Comparison of ENCODE assay signal across 1 cellular context in the genomic region with DNA sequence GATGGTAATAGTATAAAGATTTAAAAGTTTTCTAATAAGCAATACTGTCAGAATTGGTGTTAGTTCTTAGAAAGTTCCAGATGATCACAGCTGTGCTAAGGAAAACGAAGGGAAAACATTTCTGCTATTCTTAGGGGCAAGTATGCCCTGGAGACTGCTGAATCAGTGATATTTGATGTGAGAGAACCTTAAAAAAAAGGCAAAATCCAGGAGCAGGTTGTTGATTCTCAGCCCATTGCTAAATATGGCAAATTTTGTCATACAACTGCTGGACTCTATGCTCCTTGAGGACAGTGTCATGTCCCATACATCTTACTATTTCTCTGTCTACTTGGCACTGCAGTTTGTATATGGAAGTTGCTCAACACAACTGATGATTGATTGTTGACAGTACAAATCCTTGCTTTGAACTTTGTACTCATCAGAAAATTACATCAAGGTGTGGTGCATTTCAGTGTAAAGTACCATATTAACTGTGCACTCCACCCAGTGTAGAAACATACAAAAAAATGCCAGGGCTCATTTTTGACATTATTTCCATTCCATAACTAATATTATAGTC.
A peak's percentile ranks its signal among the peaks of the same experiment; 100 is the strongest.
TF ChIP-seq lines count a peak whose summit lies in the region.

No MANE protein-coding gene starts in this region.

TF ChIP-seq in HepG2, 621 proteins besides CTCF, POLR2A, EP300 and RAD21 (continues in another document):
- TF ChIP-seq, protein P1, sequence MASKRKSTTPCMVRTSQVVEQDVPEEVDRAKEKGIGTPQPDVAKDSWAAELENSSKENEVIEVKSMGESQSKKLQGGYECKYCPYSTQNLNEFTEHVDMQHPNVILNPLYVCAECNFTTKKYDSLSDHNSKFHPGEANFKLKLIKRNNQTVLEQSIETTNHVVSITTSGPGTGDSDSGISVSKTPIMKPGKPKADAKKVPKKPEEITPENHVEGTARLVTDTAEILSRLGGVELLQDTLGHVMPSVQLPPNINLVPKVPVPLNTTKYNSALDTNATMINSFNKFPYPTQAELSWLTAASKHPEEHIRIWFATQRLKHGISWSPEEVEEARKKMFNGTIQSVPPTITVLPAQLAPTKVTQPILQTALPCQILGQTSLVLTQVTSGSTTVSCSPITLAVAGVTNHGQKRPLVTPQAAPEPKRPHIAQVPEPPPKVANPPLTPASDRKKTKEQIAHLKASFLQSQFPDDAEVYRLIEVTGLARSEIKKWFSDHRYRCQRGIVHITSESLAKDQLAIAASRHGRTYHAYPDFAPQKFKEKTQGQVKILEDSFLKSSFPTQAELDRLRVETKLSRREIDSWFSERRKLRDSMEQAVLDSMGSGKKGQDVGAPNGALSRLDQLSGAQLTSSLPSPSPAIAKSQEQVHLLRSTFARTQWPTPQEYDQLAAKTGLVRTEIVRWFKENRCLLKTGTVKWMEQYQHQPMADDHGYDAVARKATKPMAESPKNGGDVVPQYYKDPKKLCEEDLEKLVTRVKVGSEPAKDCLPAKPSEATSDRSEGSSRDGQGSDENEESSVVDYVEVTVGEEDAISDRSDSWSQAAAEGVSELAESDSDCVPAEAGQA (IDR thresholded peaks at IDR 0.05; ENCODE audit: low read depth) = no peak
- TF ChIP-seq, protein P1 (CRISPR knock-in tag; IDR thresholded peaks at IDR 0.05; ENCODE audit: borderline replicate concordance) = no peak
- TF ChIP-seq, protein P2, sequence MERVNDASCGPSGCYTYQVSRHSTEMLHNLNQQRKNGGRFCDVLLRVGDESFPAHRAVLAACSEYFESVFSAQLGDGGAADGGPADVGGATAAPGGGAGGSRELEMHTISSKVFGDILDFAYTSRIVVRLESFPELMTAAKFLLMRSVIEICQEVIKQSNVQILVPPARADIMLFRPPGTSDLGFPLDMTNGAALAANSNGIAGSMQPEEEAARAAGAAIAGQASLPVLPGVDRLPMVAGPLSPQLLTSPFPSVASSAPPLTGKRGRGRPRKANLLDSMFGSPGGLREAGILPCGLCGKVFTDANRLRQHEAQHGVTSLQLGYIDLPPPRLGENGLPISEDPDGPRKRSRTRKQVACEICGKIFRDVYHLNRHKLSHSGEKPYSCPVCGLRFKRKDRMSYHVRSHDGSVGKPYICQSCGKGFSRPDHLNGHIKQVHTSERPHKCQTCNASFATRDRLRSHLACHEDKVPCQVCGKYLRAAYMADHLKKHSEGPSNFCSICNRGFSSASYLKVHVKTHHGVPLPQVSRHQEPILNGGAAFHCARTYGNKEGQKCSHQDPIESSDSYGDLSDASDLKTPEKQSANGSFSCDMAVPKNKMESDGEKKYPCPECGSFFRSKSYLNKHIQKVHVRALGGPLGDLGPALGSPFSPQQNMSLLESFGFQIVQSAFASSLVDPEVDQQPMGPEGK (CRISPR knock-in tag; IDR thresholded peaks at IDR 0.05) = no peak
- TF ChIP-seq, protein P3, sequence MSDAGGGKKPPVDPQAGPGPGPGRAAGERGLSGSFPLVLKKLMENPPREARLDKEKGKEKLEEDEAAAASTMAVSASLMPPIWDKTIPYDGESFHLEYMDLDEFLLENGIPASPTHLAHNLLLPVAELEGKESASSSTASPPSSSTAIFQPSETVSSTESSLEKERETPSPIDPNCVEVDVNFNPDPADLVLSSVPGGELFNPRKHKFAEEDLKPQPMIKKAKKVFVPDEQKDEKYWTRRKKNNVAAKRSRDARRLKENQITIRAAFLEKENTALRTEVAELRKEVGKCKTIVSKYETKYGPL (CRISPR knock-in tag; IDR thresholded peaks at IDR 0.05) = no peak
- TF ChIP-seq FOXA3 (CRISPR knock-in tag; IDR thresholded peaks at IDR 0.05) (peak; percentile 28; the same call in 1 of the 2 replicates), CEBPB (IDR thresholded peaks at IDR 0.05; ENCODE audit: borderline replicate concordance, low read depth, low read length) (peak; percentile 71; the same call in 1 of the 2 replicates), HNF4A (CRISPR knock-in tag; IDR thresholded peaks at IDR 0.05) (peak; percentile 75), ZNF546 (CRISPR knock-in tag; conservative IDR thresholded peaks at IDR 0.05) (no peak), ZMYM4 (CRISPR knock-in tag; IDR thresholded peaks at IDR 0.05) (no peak), THAP11 (CRISPR knock-in tag; IDR thresholded peaks at IDR 0.05) (no peak), RCOR2 (CRISPR knock-in tag; IDR thresholded peaks at IDR 0.05) (no peak), ZNF788 (CRISPR knock-in tag; IDR thresholded peaks at IDR 0.05; ENCODE audit: borderline replicate concordance) (no peak), SRF (IDR thresholded peaks at IDR 0.05; ENCODE audit: low read depth, low read length) (peak; percentile 72; the same call in 1 of the 2 replicates), ZNF343 (CRISPR knock-in tag; IDR thresholded peaks at IDR 0.05) (no peak), NCOA1 (CRISPR knock-in tag; IDR thresholded peaks at IDR 0.05) (no peak), HNRNPK (IDR thresholded peaks at IDR 0.05; ENCODE audit: low read depth, low read length, poor library complexity, severe bottlenecking) (no peak), SOX5 (CRISPR knock-in tag; IDR thresholded peaks at IDR 0.05; ENCODE audit: borderline replicate concordance) (no peak), SOX13 (IDR thresholded peaks at IDR 0.05) (no peak), SOX13 (CRISPR knock-in tag; conservative IDR thresholded peaks at IDR 0.05 in 1 of 2, IDR thresholded peaks at IDR 0.05 in 1 of 2) (no peak), ZNF660 (CRISPR knock-in tag; IDR thresholded peaks at IDR 0.05; ENCODE audit: borderline replicate concordance, low read depth) (no peak), ONECUT2 (CRISPR knock-in tag; IDR thresholded peaks at IDR 0.05) (no peak), TCF12 (IDR thresholded peaks at IDR 0.05) (no peak), TCF12 (CRISPR knock-in tag; IDR thresholded peaks at IDR 0.05) (no peak), NR2F1 (CRISPR knock-in tag; IDR thresholded peaks at IDR 0.05) (no peak), GZF1 (CRISPR knock-in tag; IDR thresholded peaks at IDR 0.05) (no peak), ZNF563 (CRISPR knock-in tag; IDR thresholded peaks at IDR 0.05) (no peak), FIP1L1 (IDR thresholded peaks at IDR 0.05; ENCODE audit: borderline replicate concordance, insufficient read depth, low read depth, low read length) (no peak), ZBTB21 (CRISPR knock-in tag; IDR thresholded peaks at IDR 0.05) (no peak), ZNF30 (CRISPR knock-in tag; IDR thresholded peaks at IDR 0.05) (no peak), ELF3 (CRISPR knock-in tag; IDR thresholded peaks at IDR 0.05) (no peak), ZNF367 (CRISPR knock-in tag; IDR thresholded peaks at IDR 0.05; ENCODE audit: borderline replicate concordance) (no peak), JUN (CRISPR knock-in tag; IDR thresholded peaks at IDR 0.05) (no peak), CEBPG (CRISPR knock-in tag; IDR thresholded peaks at IDR 0.05) (peak; percentile 60), MATR3 (CRISPR knock-in tag; IDR thresholded peaks at IDR 0.05) (no peak), KDM5B (CRISPR knock-in tag; IDR thresholded peaks at IDR 0.05; ENCODE audit: borderline replicate concordance) (no peak), TOE1 (CRISPR knock-in tag; IDR thresholded peaks at IDR 0.05) (no peak), PHF8 (CRISPR knock-in tag; IDR thresholded peaks at IDR 0.05) (no peak), HNF4G (IDR thresholded peaks at IDR 0.05; ENCODE audit: borderline replicate concordance, low read depth, low read length) (peak; percentile 38; the same call in 1 of the 2 replicates), HNF4G (CRISPR knock-in tag; IDR thresholded peaks at IDR 0.05; ENCODE audit: borderline replicate concordance, low read depth) (no peak), HOXD1 (CRISPR knock-in tag; IDR thresholded peaks at IDR 0.05) (peak; percentile 76; the same call in 1 of the 2 replicates), SAFB2 (CRISPR knock-in tag; IDR thresholded peaks at IDR 0.05; ENCODE audit: borderline replicate concordance, low read depth) (no peak)
- TF ChIP-seq, protein P4, sequence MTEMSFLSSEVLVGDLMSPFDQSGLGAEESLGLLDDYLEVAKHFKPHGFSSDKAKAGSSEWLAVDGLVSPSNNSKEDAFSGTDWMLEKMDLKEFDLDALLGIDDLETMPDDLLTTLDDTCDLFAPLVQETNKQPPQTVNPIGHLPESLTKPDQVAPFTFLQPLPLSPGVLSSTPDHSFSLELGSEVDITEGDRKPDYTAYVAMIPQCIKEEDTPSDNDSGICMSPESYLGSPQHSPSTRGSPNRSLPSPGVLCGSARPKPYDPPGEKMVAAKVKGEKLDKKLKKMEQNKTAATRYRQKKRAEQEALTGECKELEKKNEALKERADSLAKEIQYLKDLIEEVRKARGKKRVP (CRISPR knock-in tag; IDR thresholded peaks at IDR 0.05) = no peak
- TF ChIP-seq, protein P5, sequence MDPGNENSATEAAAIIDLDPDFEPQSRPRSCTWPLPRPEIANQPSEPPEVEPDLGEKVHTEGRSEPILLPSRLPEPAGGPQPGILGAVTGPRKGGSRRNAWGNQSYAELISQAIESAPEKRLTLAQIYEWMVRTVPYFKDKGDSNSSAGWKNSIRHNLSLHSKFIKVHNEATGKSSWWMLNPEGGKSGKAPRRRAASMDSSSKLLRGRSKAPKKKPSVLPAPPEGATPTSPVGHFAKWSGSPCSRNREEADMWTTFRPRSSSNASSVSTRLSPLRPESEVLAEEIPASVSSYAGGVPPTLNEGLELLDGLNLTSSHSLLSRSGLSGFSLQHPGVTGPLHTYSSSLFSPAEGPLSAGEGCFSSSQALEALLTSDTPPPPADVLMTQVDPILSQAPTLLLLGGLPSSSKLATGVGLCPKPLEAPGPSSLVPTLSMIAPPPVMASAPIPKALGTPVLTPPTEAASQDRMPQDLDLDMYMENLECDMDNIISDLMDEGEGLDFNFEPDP (CRISPR knock-in tag; conservative IDR thresholded peaks at IDR 0.05) = no peak
- TF ChIP-seq, protein P6, sequence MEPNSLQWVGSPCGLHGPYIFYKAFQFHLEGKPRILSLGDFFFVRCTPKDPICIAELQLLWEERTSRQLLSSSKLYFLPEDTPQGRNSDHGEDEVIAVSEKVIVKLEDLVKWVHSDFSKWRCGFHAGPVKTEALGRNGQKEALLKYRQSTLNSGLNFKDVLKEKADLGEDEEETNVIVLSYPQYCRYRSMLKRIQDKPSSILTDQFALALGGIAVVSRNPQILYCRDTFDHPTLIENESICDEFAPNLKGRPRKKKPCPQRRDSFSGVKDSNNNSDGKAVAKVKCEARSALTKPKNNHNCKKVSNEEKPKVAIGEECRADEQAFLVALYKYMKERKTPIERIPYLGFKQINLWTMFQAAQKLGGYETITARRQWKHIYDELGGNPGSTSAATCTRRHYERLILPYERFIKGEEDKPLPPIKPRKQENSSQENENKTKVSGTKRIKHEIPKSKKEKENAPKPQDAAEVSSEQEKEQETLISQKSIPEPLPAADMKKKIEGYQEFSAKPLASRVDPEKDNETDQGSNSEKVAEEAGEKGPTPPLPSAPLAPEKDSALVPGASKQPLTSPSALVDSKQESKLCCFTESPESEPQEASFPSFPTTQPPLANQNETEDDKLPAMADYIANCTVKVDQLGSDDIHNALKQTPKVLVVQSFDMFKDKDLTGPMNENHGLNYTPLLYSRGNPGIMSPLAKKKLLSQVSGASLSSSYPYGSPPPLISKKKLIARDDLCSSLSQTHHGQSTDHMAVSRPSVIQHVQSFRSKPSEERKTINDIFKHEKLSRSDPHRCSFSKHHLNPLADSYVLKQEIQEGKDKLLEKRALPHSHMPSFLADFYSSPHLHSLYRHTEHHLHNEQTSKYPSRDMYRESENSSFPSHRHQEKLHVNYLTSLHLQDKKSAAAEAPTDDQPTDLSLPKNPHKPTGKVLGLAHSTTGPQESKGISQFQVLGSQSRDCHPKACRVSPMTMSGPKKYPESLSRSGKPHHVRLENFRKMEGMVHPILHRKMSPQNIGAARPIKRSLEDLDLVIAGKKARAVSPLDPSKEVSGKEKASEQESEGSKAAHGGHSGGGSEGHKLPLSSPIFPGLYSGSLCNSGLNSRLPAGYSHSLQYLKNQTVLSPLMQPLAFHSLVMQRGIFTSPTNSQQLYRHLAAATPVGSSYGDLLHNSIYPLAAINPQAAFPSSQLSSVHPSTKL (CRISPR knock-in tag; IDR thresholded peaks at IDR 0.05) = peak; percentile 48; the same call in 1 of the 2 replicates
- TF ChIP-seq, protein P7, sequence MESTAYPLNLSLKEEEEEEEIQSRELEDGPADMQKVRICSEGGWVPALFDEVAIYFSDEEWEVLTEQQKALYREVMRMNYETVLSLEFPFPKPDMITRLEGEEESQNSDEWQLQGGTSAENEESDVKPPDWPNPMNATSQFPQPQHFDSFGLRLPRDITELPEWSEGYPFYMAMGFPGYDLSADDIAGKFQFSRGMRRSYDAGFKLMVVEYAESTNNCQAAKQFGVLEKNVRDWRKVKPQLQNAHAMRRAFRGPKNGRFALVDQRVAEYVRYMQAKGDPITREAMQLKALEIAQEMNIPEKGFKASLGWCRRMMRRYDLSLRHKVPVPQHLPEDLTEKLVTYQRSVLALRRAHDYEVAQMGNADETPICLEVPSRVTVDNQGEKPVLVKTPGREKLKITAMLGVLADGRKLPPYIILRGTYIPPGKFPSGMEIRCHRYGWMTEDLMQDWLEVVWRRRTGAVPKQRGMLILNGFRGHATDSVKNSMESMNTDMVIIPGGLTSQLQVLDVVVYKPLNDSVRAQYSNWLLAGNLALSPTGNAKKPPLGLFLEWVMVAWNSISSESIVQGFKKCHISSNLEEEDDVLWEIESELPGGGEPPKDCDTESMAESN (CRISPR knock-in tag; conservative IDR thresholded peaks at IDR 0.05) = peak; percentile 97
- TF ChIP-seq, protein P8, sequence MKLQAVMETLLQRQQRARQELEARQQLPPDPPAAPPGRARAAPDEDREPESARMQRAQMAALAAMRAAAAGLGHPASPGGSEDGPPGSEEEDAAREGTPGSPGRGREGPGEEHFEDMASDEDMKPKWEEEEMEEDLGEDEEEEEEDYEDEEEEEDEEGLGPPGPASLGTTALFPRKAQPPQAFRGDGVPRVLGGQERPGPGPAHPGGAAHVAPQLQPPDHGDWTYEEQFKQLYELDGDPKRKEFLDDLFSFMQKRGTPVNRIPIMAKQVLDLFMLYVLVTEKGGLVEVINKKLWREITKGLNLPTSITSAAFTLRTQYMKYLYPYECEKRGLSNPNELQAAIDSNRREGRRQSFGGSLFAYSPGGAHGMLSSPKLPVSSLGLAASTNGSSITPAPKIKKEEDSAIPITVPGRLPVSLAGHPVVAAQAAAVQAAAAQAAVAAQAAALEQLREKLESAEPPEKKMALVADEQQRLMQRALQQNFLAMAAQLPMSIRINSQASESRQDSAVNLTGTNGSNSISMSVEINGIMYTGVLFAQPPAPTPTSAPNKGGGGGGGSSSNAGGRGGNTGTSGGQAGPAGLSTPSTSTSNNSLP (IDR thresholded peaks at IDR 0.05; ENCODE audit: low read depth, low read length) = 0 out of 2 replicates have a peak, but pooled peaks have one; percentile 25
